In the genomic region with DNA sequence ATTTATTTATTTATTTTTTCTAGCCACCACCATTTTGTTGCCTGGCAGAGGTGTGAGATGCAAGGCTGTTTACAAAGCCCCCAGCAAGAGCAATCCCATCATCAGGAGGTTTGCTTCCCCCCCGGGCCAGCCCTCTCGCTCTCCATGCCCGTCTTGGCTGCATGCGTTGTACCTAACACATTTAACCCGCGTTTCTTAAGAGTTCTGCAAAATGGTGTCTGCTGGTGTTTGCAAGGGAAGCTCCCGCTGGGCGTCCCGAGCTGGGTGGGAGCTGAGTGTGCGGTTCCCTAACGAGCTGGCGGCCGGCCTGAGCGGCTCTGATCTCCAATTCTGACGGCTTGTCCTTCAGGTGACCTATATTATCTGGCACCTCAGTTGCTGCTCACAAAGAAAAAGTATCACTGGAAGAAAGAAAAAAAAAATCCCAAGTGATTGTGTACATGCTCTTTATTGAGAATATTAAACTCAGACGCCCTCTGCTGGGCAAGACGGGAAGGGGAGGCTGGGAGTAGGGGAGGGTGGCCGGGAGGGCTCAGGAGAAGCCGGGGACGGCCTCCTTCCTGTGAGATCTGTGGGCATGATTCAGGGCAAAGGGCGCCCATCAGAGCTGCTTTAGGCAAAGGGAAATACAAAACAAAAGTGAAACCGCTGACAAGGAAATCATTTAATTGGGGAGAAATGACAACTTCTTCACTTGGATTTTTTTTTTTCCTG, we compare ENCODE assay signal across 8 cellular contexts.
DNase-seq lines count a peak whose midpoint lies in the region; ATAC-seq and TF ChIP-seq lines count a peak whose summit lies in the region.

No MANE protein-coding gene starts in this region.

- TSS peak; percentile 85 for BruUV-seq in HCT116 (replicated peaks; lab: Mats Ljungman, UMichigan)

- H3K36me3 ChIP-seq in ES-I3 (ENCODE audit: insufficient read depth, low read length) = no peaks in the 10 kb centered on the region
- H3K36me3 ChIP-seq in HCT116 (ENCODE audit: control insufficient read depth in 1 of 2, insufficient read depth in 2 of 2, low read length in 2 of 2) = no peaks in the 10 kb centered on the region
- H3K36me3 ChIP-seq in heart left ventricle = no peaks in the 10 kb centered on the region

- POLR2A ChIA-PET in HCT116 (lab: Charles Lee) = interaction anchor here (1.0 to 2.5 kb wide), 3 partner anchors 9 to 293 kb away, joined by 3 to 9 read pairs (median 6); no protein-coding TSS in a partner anchor

- peak overlapping the region; percentile 79 for H3K9ac ChIP-seq in ES-I3 (ENCODE audit: low read depth, low read length)
- H3K9ac ChIP-seq in HCT116 (ENCODE audit: low read length) = peak overlapping the region; percentile 62

- peak; percentile 92 for TF ChIP-seq RAD21 in HCT116 (IDR thresholded peaks at IDR 0.05; ENCODE audit: low read depth)

- 0 to 2% (median 1%) methylated on average over 22 of the region's 22 CpGs for WGBS in heart left ventricle, 4 donors

- H3K27me3 Mint-ChIP-seq in activated naive CD8-positive, alpha-beta T cell treated with anti-CD3 and anti-CD28 coated beads, Interleukin-2, amount 50 U/mL, for 24 hours = no peaks in the 10 kb centered on the region
- no peaks in the 10 kb centered on the region for H3K27me3 Mint-ChIP-seq in type B pancreatic cell

- TF ChIP-seq POLR2A in HCT116 (IDR thresholded peaks at IDR 0.05; ENCODE audit: borderline replicate concordance, extremely low read depth, insufficient read depth, insufficient read length) = no peak
- no peak for TF ChIP-seq POLR2A in heart left ventricle (IDR thresholded peaks at IDR 0.05)

- no peaks in the 10 kb centered on the region for H3K36me3 Mint-ChIP-seq in activated naive CD8-positive, alpha-beta T cell treated with anti-CD3 and anti-CD28 coated beads, Interleukin-2, amount 50 U/mL, for 24 hours (ENCODE audit: low read depth)
- no peaks in the 10 kb centered on the region for H3K36me3 Mint-ChIP-seq in type B pancreatic cell

- peak overlapping the region; percentile 52 to 55 for H3K4me3 ChIP-seq in HCT116 (replicated peaks in 1 of 2; ENCODE audit: low read depth in 1 of 2, low read length in 2 of 2)
- H3K4me3 ChIP-seq in heart left ventricle = peak overlapping the region; percentile 53 to 80 (median 66)

- H3K27me3 ChIP-seq in HCT116 (ENCODE audit: insufficient read depth, low read length) = no peaks in the 10 kb centered on the region
- H3K27me3 ChIP-seq in heart left ventricle = no peaks in the 10 kb centered on the region

- H2AFZ ChIP-seq in HCT116 (ENCODE audit: low read depth, low read length, poor library complexity, severe bottlenecking) = peak overlapping the region; percentile 49

- intact Hi-C loops in HCT116 (cut with micrococcal nuclease) = loop anchor here (1.0 kb wide), 1 partner anchor 337 kb away; no protein-coding TSS in a partner anchor
- intact Hi-C loops in heart left ventricle (cut with DNase I) = loop anchor here (1.0 to 10.0 kb wide), 12 partner anchors 19 to 338 kb away; no protein-coding TSS in a partner anchor
- intact Hi-C loops in posterior cingulate gyrus (cut with DNase I) = loop anchor here (1.0 to 10.0 kb wide), 4 partner anchors 23 to 337 kb away; a partner anchor contains a TSS

- H3K27ac ChIP-seq in HCT116 (ENCODE audit: low read depth, low read length) = peak overlapping the region; percentile 71
- peak overlapping the region; percentile 79 to 94 (median 88) for H3K27ac ChIP-seq in heart left ventricle

- peaks cover 5% of the 10 kb centered on the region for H3K9me3 Mint-ChIP-seq in activated naive CD8-positive, alpha-beta T cell treated with anti-CD3 and anti-CD28 coated beads, Interleukin-2, amount 50 U/mL, for 24 hours
- H3K9me3 Mint-ChIP-seq in type B pancreatic cell = no peaks in the 10 kb centered on the region

- H3K9me3 ChIP-seq in ES-I3 (ENCODE audit: control insufficient read depth, insufficient read depth, low read length) (peaks cover 3% of the 10 kb centered on the region; the same call in 1 of the 2 replicates), HCT116 (ENCODE audit: control insufficient read depth in 1 of 2, insufficient read depth in 1 of 2, low read depth in 1 of 2, low read length in 2 of 2) (no peaks in the 10 kb centered on the region), heart left ventricle (no peaks in the 10 kb centered on the region)

- H3K4me2 ChIP-seq in HCT116 (ENCODE audit: low read length) = peak overlapping the region; percentile 86

- H3K27ac Mint-ChIP-seq in activated naive CD8-positive, alpha-beta T cell treated with anti-CD3 and anti-CD28 coated beads, Interleukin-2, amount 50 U/mL, for 24 hours = peak overlapping the region; percentile 88
- H3K27ac Mint-ChIP-seq in type B pancreatic cell = peak overlapping the region; percentile 90

- no peaks in the 10 kb centered on the region for H3K79me2 ChIP-seq in HCT116 (ENCODE audit: insufficient read depth, low read length)

- peaks cover 39% of the 10 kb centered on the region for H3K4me1 ChIP-seq in ES-I3 (ENCODE audit: insufficient read depth, low read length)
- peaks cover 9 to 38% of the 10 kb centered on the region in 2 experiments for H3K4me1 ChIP-seq in HCT116 (ENCODE audit: control insufficient read depth in 1 of 2, insufficient read depth in 2 of 2, low read length in 2 of 2)
- peaks cover 0 to 46% (median 29%) of the 10 kb centered on the region in 12 donors for H3K4me1 ChIP-seq in heart left ventricle

- H3K9me2 ChIP-seq in HCT116 (ENCODE audit: insufficient read depth) = no peaks in the 10 kb centered on the region

- CTCF ChIA-PET in HCT116 (lab: Charles Lee) = interaction anchor here (0.9 to 2.4 kb wide), 14 partner anchors 9 to 692 kb away, joined by 3 to 17 read pairs (median 4); a partner anchor contains a TSS

- ATAC-seq in HCT116 = peak; percentile 91
- peak; percentile 96 for ATAC-seq in activated naive CD8-positive, alpha-beta T cell treated with anti-CD3 and anti-CD28 coated beads, Interleukin-2, amount 50 U/mL, for 24 hours
- peak; percentile 86 to 92 (median 90) for ATAC-seq in heart left ventricle

- DNase-seq in HCT116 (ENCODE audit: low read depth, low spot score) = peak; percentile 72
- peak; percentile 61 for DNase-seq in NCI-H1092 treated with DMSO at 0.1 percent for 48 hours (lab: John Stamatoyannopoulos, UW)
- peak; percentile 76 to 94 for DNase-seq in SW 1271 (lab: John Stamatoyannopoulos, UW)
- DNase-seq in activated naive CD8-positive, alpha-beta T cell treated with anti-CD3 and anti-CD28 coated beads, Interleukin-2, amount 50 U/mL, for 24 hours = peak; percentile 98
- peak; percentile 94 to 97 (median 95) for DNase-seq in heart left ventricle
- peak; percentile 82 to 97 (median 94) for DNase-seq in posterior cingulate gyrus
- DNase-seq in type B pancreatic cell (ENCODE audit: extremely low spot score, unreplicated experiment) = peak; percentile 94

- H3K4me1 Mint-ChIP-seq in activated naive CD8-positive, alpha-beta T cell treated with anti-CD3 and anti-CD28 coated beads, Interleukin-2, amount 50 U/mL, for 24 hours = peaks cover 58% of the 10 kb centered on the region
- H3K4me1 Mint-ChIP-seq in type B pancreatic cell (ENCODE audit: unreplicated experiment) = peaks cover 37% of the 10 kb centered on the region

- H3K4me3 Mint-ChIP-seq in activated naive CD8-positive, alpha-beta T cell treated with anti-CD3 and anti-CD28 coated beads, Interleukin-2, amount 50 U/mL, for 24 hours = peak overlapping the region; percentile 83
- peak overlapping the region; percentile 94 for H3K4me3 Mint-ChIP-seq in type B pancreatic cell

- H4K20me1 ChIP-seq in HCT116 (ENCODE audit: insufficient read depth) = no peaks in the 10 kb centered on the region

- RAD21 ChIA-PET in HCT116 (lab: Charles Lee; ENCODE audit: low non-redundant PET in 1 of 2, low total read pairs in 2 of 2, uncharacterized antibody in 2 of 2, unreplicated experiment in 2 of 2) = interaction anchor here (0.7 to 0.9 kb wide), 5 partner anchors 69 to 368 kb away, joined by 3 to 5 read pairs (median 3); no protein-coding TSS in a partner anchor

- TF ChIP-seq CTCF in HCT116 (IDR thresholded peaks at IDR 0.05 in 2 of 3, conservative IDR thresholded peaks at IDR 0.05 in 1 of 3; ENCODE audit: borderline replicate concordance in 1 of 3, insufficient read depth in 1 of 3, low read depth in 2 of 3, low read length in 2 of 3) (peak; percentile 78 to 89 (median 82); a peak in 5 of 6 replicates), heart left ventricle (IDR thresholded peaks at IDR 0.05) (peak; percentile 79 to 98 (median 88)), type B pancreatic cell (conservative IDR thresholded peaks at IDR 0.05) (peak; percentile 93)

TF ChIP-seq in HCT116, 20 proteins besides CTCF, POLR2A, EP300 and RAD21:
- TF ChIP-seq YY1 (IDR thresholded peaks at IDR 0.05; ENCODE audit: extremely low read depth, insufficient replicate concordance, low read depth, low read length) (peak; percentile 89), TCF7L2 (IDR thresholded peaks at IDR 0.05; ENCODE audit: borderline replicate concordance, extremely low read depth, insufficient read depth, insufficient read length) (no peak), EGR1 (IDR thresholded peaks at IDR 0.05; ENCODE audit: low read depth) (peak; percentile 74), CEBPB (IDR thresholded peaks at IDR 0.05; ENCODE audit: low read depth) (no peak), ZFX (IDR thresholded peaks at IDR 0.05) (no peak)

Comparison
In these comparisons a context has a peak if more than half of its experiments do, and no peak if none do; other contexts are left out.
1. Peak in every context shown above with its lines: DNase-seq, ATAC-seq, H3K4me3 ChIP-seq and H3K27ac ChIP-seq.